In genomic region chr3:63911901-63912767, GRCh38 we compare ENCODE assay signal across 1 cellular context.
TF ChIP-seq lines count a peak whose summit lies in the region.

Gene SCAANT1, minus strand, starts transcription at chr3:63912383.

TF ChIP-seq in K562, 482 proteins besides CTCF, POLR2A, EP300 and RAD21 (continued from another document and continues in another):
- TF ChIP-seq, protein P1, sequence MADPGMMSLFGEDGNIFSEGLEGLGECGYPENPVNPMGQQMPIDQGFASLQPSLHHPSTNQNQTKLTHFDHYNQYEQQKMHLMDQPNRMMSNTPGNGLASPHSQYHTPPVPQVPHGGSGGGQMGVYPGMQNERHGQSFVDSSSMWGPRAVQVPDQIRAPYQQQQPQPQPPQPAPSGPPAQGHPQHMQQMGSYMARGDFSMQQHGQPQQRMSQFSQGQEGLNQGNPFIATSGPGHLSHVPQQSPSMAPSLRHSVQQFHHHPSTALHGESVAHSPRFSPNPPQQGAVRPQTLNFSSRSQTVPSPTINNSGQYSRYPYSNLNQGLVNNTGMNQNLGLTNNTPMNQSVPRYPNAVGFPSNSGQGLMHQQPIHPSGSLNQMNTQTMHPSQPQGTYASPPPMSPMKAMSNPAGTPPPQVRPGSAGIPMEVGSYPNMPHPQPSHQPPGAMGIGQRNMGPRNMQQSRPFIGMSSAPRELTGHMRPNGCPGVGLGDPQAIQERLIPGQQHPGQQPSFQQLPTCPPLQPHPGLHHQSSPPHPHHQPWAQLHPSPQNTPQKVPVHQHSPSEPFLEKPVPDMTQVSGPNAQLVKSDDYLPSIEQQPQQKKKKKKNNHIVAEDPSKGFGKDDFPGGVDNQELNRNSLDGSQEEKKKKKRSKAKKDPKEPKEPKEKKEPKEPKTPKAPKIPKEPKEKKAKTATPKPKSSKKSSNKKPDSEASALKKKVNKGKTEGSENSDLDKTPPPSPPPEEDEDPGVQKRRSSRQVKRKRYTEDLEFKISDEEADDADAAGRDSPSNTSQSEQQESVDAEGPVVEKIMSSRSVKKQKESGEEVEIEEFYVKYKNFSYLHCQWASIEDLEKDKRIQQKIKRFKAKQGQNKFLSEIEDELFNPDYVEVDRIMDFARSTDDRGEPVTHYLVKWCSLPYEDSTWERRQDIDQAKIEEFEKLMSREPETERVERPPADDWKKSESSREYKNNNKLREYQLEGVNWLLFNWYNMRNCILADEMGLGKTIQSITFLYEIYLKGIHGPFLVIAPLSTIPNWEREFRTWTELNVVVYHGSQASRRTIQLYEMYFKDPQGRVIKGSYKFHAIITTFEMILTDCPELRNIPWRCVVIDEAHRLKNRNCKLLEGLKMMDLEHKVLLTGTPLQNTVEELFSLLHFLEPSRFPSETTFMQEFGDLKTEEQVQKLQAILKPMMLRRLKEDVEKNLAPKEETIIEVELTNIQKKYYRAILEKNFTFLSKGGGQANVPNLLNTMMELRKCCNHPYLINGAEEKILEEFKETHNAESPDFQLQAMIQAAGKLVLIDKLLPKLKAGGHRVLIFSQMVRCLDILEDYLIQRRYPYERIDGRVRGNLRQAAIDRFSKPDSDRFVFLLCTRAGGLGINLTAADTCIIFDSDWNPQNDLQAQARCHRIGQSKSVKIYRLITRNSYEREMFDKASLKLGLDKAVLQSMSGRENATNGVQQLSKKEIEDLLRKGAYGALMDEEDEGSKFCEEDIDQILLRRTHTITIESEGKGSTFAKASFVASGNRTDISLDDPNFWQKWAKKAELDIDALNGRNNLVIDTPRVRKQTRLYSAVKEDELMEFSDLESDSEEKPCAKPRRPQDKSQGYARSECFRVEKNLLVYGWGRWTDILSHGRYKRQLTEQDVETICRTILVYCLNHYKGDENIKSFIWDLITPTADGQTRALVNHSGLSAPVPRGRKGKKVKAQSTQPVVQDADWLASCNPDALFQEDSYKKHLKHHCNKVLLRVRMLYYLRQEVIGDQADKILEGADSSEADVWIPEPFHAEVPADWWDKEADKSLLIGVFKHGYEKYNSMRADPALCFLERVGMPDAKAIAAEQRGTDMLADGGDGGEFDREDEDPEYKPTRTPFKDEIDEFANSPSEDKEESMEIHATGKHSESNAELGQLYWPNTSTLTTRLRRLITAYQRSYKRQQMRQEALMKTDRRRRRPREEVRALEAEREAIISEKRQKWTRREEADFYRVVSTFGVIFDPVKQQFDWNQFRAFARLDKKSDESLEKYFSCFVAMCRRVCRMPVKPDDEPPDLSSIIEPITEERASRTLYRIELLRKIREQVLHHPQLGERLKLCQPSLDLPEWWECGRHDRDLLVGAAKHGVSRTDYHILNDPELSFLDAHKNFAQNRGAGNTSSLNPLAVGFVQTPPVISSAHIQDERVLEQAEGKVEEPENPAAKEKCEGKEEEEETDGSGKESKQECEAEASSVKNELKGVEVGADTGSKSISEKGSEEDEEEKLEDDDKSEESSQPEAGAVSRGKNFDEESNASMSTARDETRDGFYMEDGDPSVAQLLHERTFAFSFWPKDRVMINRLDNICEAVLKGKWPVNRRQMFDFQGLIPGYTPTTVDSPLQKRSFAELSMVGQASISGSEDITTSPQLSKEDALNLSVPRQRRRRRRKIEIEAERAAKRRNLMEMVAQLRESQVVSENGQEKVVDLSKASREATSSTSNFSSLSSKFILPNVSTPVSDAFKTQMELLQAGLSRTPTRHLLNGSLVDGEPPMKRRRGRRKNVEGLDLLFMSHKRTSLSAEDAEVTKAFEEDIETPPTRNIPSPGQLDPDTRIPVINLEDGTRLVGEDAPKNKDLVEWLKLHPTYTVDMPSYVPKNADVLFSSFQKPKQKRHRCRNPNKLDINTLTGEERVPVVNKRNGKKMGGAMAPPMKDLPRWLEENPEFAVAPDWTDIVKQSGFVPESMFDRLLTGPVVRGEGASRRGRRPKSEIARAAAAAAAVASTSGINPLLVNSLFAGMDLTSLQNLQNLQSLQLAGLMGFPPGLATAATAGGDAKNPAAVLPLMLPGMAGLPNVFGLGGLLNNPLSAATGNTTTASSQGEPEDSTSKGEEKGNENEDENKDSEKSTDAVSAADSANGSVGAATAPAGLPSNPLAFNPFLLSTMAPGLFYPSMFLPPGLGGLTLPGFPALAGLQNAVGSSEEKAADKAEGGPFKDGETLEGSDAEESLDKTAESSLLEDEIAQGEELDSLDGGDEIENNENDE (IDR thresholded peaks at IDR 0.05; ENCODE audit: low read depth, low read length): no peak
- TF ChIP-seq POLR2G (IDR thresholded peaks at IDR 0.05; ENCODE audit: low read depth, low read length) (peak; percentile 84; the same call in 1 of the 2 replicates), ZNF830 (CRISPR knock-in tag; IDR thresholded peaks at IDR 0.05) (no peak), SIN3A (IDR thresholded peaks at IDR 0.05; ENCODE audit: borderline replicate concordance in 2 of 2, control insufficient read depth in 1 of 2, low read depth in 2 of 2, low read length in 2 of 2) (0 out of 4 replicates have a peak, but pooled peaks of 1 of the 2 experiments have one; percentile 45), ZNF263 (CRISPR knock-in tag; IDR thresholded peaks at IDR 0.05; ENCODE audit: borderline replicate concordance) (no peak), CXXC5 (CRISPR knock-in tag; IDR thresholded peaks at IDR 0.05) (peak; percentile 44), VEZF1 (CRISPR knock-in tag; IDR thresholded peaks at IDR 0.05) (peak; percentile 89), NR2C1 (IDR thresholded peaks at IDR 0.05) (no peak), NR2C1 (tag; IDR thresholded peaks at IDR 0.05) (no peak), GABPA (tag; conservative IDR thresholded peaks at IDR 0.05; ENCODE audit: low read depth) (peak; percentile 82), ILF3 (IDR thresholded peaks at IDR 0.05; ENCODE audit: borderline replicate concordance) (peak; percentile 45; the same call in 1 of the 2 replicates), GABPB1 (CRISPR knock-in tag; IDR thresholded peaks at IDR 0.05) (peak; percentile 40; the same call in 1 of the 2 replicates), ZBTB7A (IDR thresholded peaks at IDR 0.05; ENCODE audit: borderline replicate concordance, control insufficient read depth, low read depth, low read length) (peak; percentile 63; the same call in 1 of the 2 replicates), YY1 (IDR thresholded peaks at IDR 0.05; ENCODE audit: borderline replicate concordance in 1 of 3, control insufficient read depth in 1 of 3, extremely low read depth in 1 of 3, insufficient read depth in 3 of 3, insufficient read length in 1 of 3, insufficient replicate concordance in 2 of 3, low read depth in 1 of 3, low read length in 2 of 3) (peak in 2 of 3 experiments; percentile 37 to 57), HIVEP1 (CRISPR knock-in tag; IDR thresholded peaks at IDR 0.05) (no peak), CTBP1 (IDR thresholded peaks at IDR 0.05; ENCODE audit: borderline replicate concordance) (peak; percentile 80), CREM (IDR thresholded peaks at IDR 0.05; ENCODE audit: low read depth) (peak; percentile 82), MXI1 (IDR thresholded peaks at IDR 0.05; ENCODE audit: low read depth, low read length) (no peak), IRF2 (CRISPR knock-in tag; IDR thresholded peaks at IDR 0.05) (0 out of 2 replicates have a peak, but pooled peaks have one; percentile 26), PHF8 (IDR thresholded peaks at IDR 0.05; ENCODE audit: borderline replicate concordance, low read length) (peak; percentile 61; the same call in 1 of the 2 replicates), SREBF1 (IDR thresholded peaks at IDR 0.05; ENCODE audit: borderline replicate concordance, low read depth, low read length) (no peak), RBFOX2 (IDR thresholded peaks at IDR 0.05; ENCODE audit: low read depth, low read length) (peak; percentile 79), ZNF384 (IDR thresholded peaks at IDR 0.05; ENCODE audit: low read depth, low read length) (peak; percentile 67; the same call in 1 of the 2 replicates), NONO (IDR thresholded peaks at IDR 0.05; ENCODE audit: low read depth in 2 of 2, low read length in 1 of 2) (peak; percentile 58 to 60; a peak in 2 of 4 replicates), ZNF766 (CRISPR knock-in tag; conservative IDR thresholded peaks at IDR 0.05) (0 out of 2 replicates have a peak, but pooled peaks have one; percentile 21), ATF7 (IDR thresholded peaks at IDR 0.05) (peak; percentile 80; the same call in 1 of the 2 replicates), EP400 (IDR thresholded peaks at IDR 0.05) (no peak), HDAC6 (IDR thresholded peaks at IDR 0.05; ENCODE audit: low read depth, low read length) (no peak), ZNF717 (CRISPR knock-in tag; IDR thresholded peaks at IDR 0.05) (no peak), BCOR (IDR thresholded peaks at IDR 0.05) (no peak), SAP30 (IDR thresholded peaks at IDR 0.05; ENCODE audit: borderline replicate concordance, insufficient read depth, low read depth, low read length, poor library complexity, severe bottlenecking) (no peak), POLR2AphosphoS5 (IDR thresholded peaks at IDR 0.05; ENCODE audit: control insufficient read depth, insufficient read depth, low read depth, low read length) (peak; percentile 19; the same call in 1 of the 2 replicates), ZNF347 (CRISPR knock-in tag; IDR thresholded peaks at IDR 0.05; ENCODE audit: low read depth) (no peak), PURB (CRISPR knock-in tag; IDR thresholded peaks at IDR 0.05; ENCODE audit: low read depth) (no peak), BMI1 (IDR thresholded peaks at IDR 0.05; ENCODE audit: low read length) (no peak), TBP (optimal IDR thresholded peaks at IDR 0.05; ENCODE audit: low read depth, low read length) (peak; percentile 20), ADNP (tag; IDR thresholded peaks at IDR 0.05) (no peak), CCNT2 (IDR thresholded peaks at IDR 0.05; ENCODE audit: borderline replicate concordance, extremely low read depth, insufficient read length, low read depth, low read length) (peak; percentile 66), HDAC1 (IDR thresholded peaks at IDR 0.05) (peak in 1 of 2 experiments; percentile 37; a peak in 1 of 4 replicates)
- TF ChIP-seq, protein P2, sequence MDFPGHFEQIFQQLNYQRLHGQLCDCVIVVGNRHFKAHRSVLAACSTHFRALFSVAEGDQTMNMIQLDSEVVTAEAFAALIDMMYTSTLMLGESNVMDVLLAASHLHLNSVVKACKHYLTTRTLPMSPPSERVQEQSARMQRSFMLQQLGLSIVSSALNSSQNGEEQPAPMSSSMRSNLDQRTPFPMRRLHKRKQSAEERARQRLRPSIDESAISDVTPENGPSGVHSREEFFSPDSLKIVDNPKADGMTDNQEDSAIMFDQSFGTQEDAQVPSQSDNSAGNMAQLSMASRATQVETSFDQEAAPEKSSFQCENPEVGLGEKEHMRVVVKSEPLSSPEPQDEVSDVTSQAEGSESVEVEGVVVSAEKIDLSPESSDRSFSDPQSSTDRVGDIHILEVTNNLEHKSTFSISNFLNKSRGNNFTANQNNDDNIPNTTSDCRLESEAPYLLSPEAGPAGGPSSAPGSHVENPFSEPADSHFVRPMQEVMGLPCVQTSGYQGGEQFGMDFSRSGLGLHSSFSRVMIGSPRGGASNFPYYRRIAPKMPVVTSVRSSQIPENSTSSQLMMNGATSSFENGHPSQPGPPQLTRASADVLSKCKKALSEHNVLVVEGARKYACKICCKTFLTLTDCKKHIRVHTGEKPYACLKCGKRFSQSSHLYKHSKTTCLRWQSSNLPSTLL (IDR thresholded peaks at IDR 0.05): no peak
- TF ChIP-seq, protein P3, sequence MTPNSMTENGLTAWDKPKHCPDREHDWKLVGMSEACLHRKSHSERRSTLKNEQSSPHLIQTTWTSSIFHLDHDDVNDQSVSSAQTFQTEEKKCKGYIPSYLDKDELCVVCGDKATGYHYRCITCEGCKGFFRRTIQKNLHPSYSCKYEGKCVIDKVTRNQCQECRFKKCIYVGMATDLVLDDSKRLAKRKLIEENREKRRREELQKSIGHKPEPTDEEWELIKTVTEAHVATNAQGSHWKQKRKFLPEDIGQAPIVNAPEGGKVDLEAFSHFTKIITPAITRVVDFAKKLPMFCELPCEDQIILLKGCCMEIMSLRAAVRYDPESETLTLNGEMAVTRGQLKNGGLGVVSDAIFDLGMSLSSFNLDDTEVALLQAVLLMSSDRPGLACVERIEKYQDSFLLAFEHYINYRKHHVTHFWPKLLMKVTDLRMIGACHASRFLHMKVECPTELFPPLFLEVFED (CRISPR knock-in tag; conservative IDR thresholded peaks at IDR 0.05): no peak
- TF ChIP-seq, protein P4, sequence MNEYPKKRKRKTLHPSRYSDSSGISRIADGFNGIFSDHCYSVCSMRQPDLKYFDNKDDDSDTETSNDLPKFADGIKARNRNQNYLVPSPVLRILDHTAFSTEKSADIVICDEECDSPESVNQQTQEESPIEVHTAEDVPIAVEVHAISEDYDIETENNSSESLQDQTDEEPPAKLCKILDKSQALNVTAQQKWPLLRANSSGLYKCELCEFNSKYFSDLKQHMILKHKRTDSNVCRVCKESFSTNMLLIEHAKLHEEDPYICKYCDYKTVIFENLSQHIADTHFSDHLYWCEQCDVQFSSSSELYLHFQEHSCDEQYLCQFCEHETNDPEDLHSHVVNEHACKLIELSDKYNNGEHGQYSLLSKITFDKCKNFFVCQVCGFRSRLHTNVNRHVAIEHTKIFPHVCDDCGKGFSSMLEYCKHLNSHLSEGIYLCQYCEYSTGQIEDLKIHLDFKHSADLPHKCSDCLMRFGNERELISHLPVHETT (CRISPR knock-in tag; conservative IDR thresholded peaks at IDR 0.05 in 1 of 2, IDR thresholded peaks at IDR 0.05 in 1 of 2): peak in 1 of 2 experiments; percentile 86; a peak in 2 of 4 replicates
- TF ChIP-seq, protein P5, sequence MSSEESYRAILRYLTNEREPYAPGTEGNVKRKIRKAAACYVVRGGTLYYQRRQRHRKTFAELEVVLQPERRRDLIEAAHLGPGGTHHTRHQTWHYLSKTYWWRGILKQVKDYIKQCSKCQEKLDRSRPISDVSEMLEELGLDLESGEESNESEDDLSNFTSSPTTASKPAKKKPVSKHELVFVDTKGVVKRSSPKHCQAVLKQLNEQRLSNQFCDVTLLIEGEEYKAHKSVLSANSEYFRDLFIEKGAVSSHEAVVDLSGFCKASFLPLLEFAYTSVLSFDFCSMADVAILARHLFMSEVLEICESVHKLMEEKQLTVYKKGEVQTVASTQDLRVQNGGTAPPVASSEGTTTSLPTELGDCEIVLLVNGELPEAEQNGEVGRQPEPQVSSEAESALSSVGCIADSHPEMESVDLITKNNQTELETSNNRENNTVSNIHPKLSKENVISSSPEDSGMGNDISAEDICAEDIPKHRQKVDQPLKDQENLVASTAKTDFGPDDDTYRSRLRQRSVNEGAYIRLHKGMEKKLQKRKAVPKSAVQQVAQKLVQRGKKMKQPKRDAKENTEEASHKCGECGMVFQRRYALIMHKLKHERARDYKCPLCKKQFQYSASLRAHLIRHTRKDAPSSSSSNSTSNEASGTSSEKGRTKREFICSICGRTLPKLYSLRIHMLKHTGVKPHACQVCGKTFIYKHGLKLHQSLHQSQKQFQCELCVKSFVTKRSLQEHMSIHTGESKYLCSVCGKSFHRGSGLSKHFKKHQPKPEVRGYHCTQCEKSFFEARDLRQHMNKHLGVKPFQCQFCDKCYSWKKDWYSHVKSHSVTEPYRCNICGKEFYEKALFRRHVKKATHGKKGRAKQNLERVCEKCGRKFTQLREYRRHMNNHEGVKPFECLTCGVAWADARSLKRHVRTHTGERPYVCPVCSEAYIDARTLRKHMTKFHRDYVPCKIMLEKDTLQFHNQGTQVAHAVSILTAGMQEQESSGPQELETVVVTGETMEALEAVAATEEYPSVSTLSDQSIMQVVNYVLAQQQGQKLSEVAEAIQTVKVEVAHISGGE (CRISPR knock-in tag; IDR thresholded peaks at IDR 0.05): peak; percentile 82 to 98 (median 95)
